In genomic region chr12:15532364-15532977, GRCh38 we compare ENCODE assay signal across 8 cellular contexts.
DNase-seq lines count a peak whose midpoint lies in the region; ATAC-seq and TF ChIP-seq lines count a peak whose summit lies in the region.

No MANE protein-coding gene starts in this region.

- peaks cover 7% of the 10 kb centered on the region for H3K9me3 Mint-ChIP-seq in activated T-cell treated with anti-CD3 and anti-CD28 coated beads, Interleukin-2, amount 50 U/mL, for 24 hours

- H3K4me1 Mint-ChIP-seq in activated T-cell treated with anti-CD3 and anti-CD28 coated beads, Interleukin-2, amount 50 U/mL, for 24 hours (ENCODE audit: low read depth): peaks cover 20% of the 10 kb centered on the region

- DNase-seq in activated T-cell treated with anti-CD3 and anti-CD28 coated beads for 1 hour (ENCODE audit: low read depth): peak; percentile 28
- DNase-seq in activated T-cell treated with anti-CD3 and anti-CD28 coated beads, Interleukin-2, amount 50 U/mL, for 24 hours: no peak
- peak; percentile 70 for DNase-seq in NCI-H1694 (lab: John Stamatoyannopoulos, UW)
- peak; percentile 56 for DNase-seq in activated CD4-positive, alpha-beta T cell treated with anti-CD3 and anti-CD28 coated beads for 48 hours
- peak; percentile 55 to 70 for DNase-seq in erythroblast (lab: John Stamatoyannopoulos, UW)
- DNase-seq in non-pigmented ciliary epithelial cell (ENCODE audit: low read depth): peak; percentile 52
- DNase-seq in NCI-H2029 treated with DMSO at 0.1 percent for 48 hours (lab: John Stamatoyannopoulos, UW): no peak

- H3K27me3 Mint-ChIP-seq in activated T-cell treated with anti-CD3 and anti-CD28 coated beads, Interleukin-2, amount 50 U/mL, for 24 hours: no peaks in the 10 kb centered on the region

- ATAC-seq in HG02610 (IDR thresholded peaks at IDR 0.05; ENCODE audit: unreplicated experiment): peak; percentile 76

- no peak overlapping the region for H3K27ac Mint-ChIP-seq in activated T-cell treated with anti-CD3 and anti-CD28 coated beads, Interleukin-2, amount 50 U/mL, for 24 hours

- H3K36me3 Mint-ChIP-seq in activated T-cell treated with anti-CD3 and anti-CD28 coated beads, Interleukin-2, amount 50 U/mL, for 24 hours (ENCODE audit: low read depth): peaks cover 4% of the 10 kb centered on the region

- TF ChIP-seq POLR2A in erythroblast (IDR thresholded peaks at IDR 0.05; ENCODE audit: low read length): no peak

- H3K4me3 Mint-ChIP-seq in activated T-cell treated with anti-CD3 and anti-CD28 coated beads, Interleukin-2, amount 50 U/mL, for 24 hours: no peak overlapping the region

Comparison
In these comparisons a context has a peak if more than half of its experiments do, and no peak if none do; other contexts are left out.
1. DNase-seq: peak in activated T-cell treated with anti-CD3 and anti-CD28 coated beads for 1 hour (single experiment), NCI-H1694 (single experiment), activated CD4-positive, alpha-beta T cell treated with anti-CD3 and anti-CD28 coated beads for 48 hours (single experiment), erythroblast (2 of 2) and non-pigmented ciliary epithelial cell (single experiment); none in activated T-cell treated with anti-CD3 and anti-CD28 coated beads, Interleukin-2, amount 50 U/mL, for 24 hours (single experiment) and NCI-H2029 treated with DMSO at 0.1 percent for 48 hours (single experiment).